16 cellular contexts compared by ENCODE assay signal in the genomic region with DNA sequence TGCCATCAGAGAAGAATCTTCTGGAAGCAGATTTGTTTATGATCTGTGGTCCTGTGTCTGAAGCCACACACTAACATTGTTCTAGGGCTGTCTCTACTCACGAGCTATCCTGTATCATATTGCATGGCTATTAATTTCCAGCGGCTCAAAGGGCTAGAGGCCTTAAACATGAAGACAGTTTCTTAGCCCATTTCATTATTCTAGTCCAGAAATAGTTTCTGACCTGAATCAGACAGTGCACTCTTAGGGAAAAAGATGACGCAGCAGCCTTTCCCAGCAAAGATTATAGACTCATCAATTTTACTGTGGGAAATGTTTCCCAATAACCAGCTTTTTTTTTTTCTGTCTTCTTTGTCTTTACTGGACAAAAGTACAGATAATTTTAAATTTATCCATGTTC.
A peak's percentile ranks its signal among the peaks of the same experiment; 100 is the strongest.
DNase-seq lines count a peak whose midpoint lies in the region; ATAC-seq and TF ChIP-seq lines count a peak whose summit lies in the region.
"Had no signal": no experiment of that assay in that cellular context is flagged by ENCODE, and none has a peak within 500 bp of the region (broad histone marks: within the 10 kb centered on the region; RNA-seq: fewer than 3 reads in every experiment).

No MANE protein-coding gene starts in this region.

- no peaks in the 10 kb centered on the region for H3K4me1 ChIP-seq in colonic mucosa

- peak overlapping the region; percentile 8 for H3K27ac ChIP-seq in colonic mucosa
- H3K27ac ChIP-seq: SJCRH30 had no signal

- H3K4me3 ChIP-seq in AG10803 (ENCODE audit: low read length) (no peak overlapping the region), colonic mucosa (no peak overlapping the region)
- H3K4me3 ChIP-seq: SJCRH30 had no signal

- ATAC-seq in GM19455 (IDR thresholded peaks at IDR 0.05; ENCODE audit: unreplicated experiment) (no peak), left colon (no peak)
- ATAC-seq: stimulated activated naive B cell treated with anti-CD40 and anti-IgM and Interleukin-4, amounts not matched to agents 10 μg/mL and 1 μg/mL and 100 μg/mL, for 72 hours had no signal

- H3K27me3 ChIP-seq in colonic mucosa = no peaks in the 10 kb centered on the region
- H3K27me3 ChIP-seq: SJCRH30 had no signal

- no peaks in the 10 kb centered on the region for H3K36me3 ChIP-seq in colonic mucosa

- DNase-seq in AG10803 (ENCODE audit: low read depth) (peak; percentile 99), NCI-H2227 (lab: John Stamatoyannopoulos, UW; ENCODE audit: unreplicated experiment) (peak; percentile 25), colonic mucosa (no peak), non-pigmented ciliary epithelial cell (ENCODE audit: low read depth) (peak; percentile 69), NCI-H2081 treated with DMSO at 0.1 percent for 48 hours (lab: John Stamatoyannopoulos, UW) (no peak), left colon (no peak)
- no peak for DNase-seq in activated naive CD4-positive, alpha-beta T cell treated with Interleukin-2 at 50 U/mL for 16 hours
- DNase-seq: activated B cell treated with CpG ODN at 0.5 μM for 24 hours; amniotic stem cell; GDM1; hippocampal formation; NCI-H1417 treated with DMSO at 0.1 percent for 48 hours; stimulated activated CD4-positive, alpha-beta T cell treated with anti-CD3 and anti-CD28 coated beads, Interleukin-4, amount 100 ng/mL, for 24 hours; stimulated activated naive B cell treated with anti-CD40 and anti-IgM and Interleukin-4, amounts not matched to agents 10 μg/mL and 1 μg/mL and 100 μg/mL, for 72 hours had no signal

- intact Hi-C loops in colonic mucosa (cut with DNase I) (no loop called here), left colon (cut with DNase I, micrococcal nuclease) (no loop called here)

- no peak overlapping the region for H3K9ac ChIP-seq in colonic mucosa (ENCODE audit: low read depth in 2 of 2, low read length in 2 of 2)

- no peaks in the 10 kb centered on the region for H3K9me3 ChIP-seq in colonic mucosa
- H3K9me3 ChIP-seq: SJCRH30 had no signal

- TF ChIP-seq CTCF in AG10803 (conservative IDR thresholded peaks at IDR 0.05; ENCODE audit: low read length) = no peak
- TF ChIP-seq CTCF in colonic mucosa (IDR thresholded peaks at IDR 0.05) = no peak

Comparison
In these comparisons a context has a peak if more than half of its experiments do, and no peak if none do; other contexts are left out.
1. DNase-seq: peak in AG10803 (single experiment), NCI-H2227 (single experiment) and non-pigmented ciliary epithelial cell (single experiment); none in colonic mucosa (single experiment), NCI-H2081 treated with DMSO at 0.1 percent for 48 hours (single experiment), left colon (0 of 2) and activated naive CD4-positive, alpha-beta T cell treated with Interleukin-2 at 50 U/mL for 16 hours (single experiment).